Comparison of ENCODE assay signal across 8 cellular contexts in genomic region chr7:76318488-76319353, GRCh38. TPM values are rescaled to one million over a fixed set of nuclear protein-coding genes. Genes with fewer than 3 reads are reported as not detected.
A peak's percentile ranks its signal among the peaks of the same experiment; 100 is the strongest.
DNase-seq lines count a peak whose midpoint lies in the region; ATAC-seq, FAIRE-seq and TF ChIP-seq lines count a peak whose summit lies in the region.

No MANE protein-coding gene starts in this region.

- no peaks in the 10 kb centered on the region for H3K27me3 ChIP-seq in WERI-Rb-1 (ENCODE audit: insufficient read depth, low read depth, severe bottlenecking)

- peak overlapping the region; percentile 70 to 86 for H3K9ac ChIP-seq in kidney (ENCODE audit: low read length in 2 of 2)

- FAIRE-seq in kidney (lab: Jason Lieb, UNC): no peak

- H3K4me3 ChIP-seq in WERI-Rb-1 (ENCODE audit: low read depth, low read length) (peak overlapping the region; percentile 59), cardiac fibroblast (replicated peaks in 1 of 2; ENCODE audit: low read depth in 2 of 2, low read length in 2 of 2) (peak overlapping the region; percentile 82 to 90), kidney (ENCODE audit: low read length in 2 of 2) (peak overlapping the region; percentile 76 to 78)

- intact Hi-C loops in kidney (cut with DNase I): loop anchor here (10.0 kb wide), 1 partner anchor 144 kb away; no protein-coding TSS in a partner anchor

- no peaks in the 10 kb centered on the region for H3K9me3 ChIP-seq in WERI-Rb-1 (ENCODE audit: severe bottlenecking)
- H3K9me3 ChIP-seq in kidney (ENCODE audit: control insufficient read depth in 1 of 2, low read length in 2 of 2): no peaks in the 10 kb centered on the region

- H3K27ac ChIP-seq in WERI-Rb-1 (peak overlapping the region; percentile 81), kidney (ENCODE audit: low read depth in 2 of 2, low read length in 2 of 2) (peak overlapping the region; percentile 92 to 97)

- H3K4me1 ChIP-seq in kidney (ENCODE audit: control insufficient read depth in 1 of 2, insufficient read depth in 1 of 2, low read depth in 1 of 2, low read length in 2 of 2): peaks cover 7 to 12% of the 10 kb centered on the region in 2 donors

- DNase-seq in ACHN (peak; percentile 94), NCI-H2107 (lab: John Stamatoyannopoulos, UW) (peak; percentile 33), WERI-Rb-1 (peak; percentile 77), cardiac fibroblast (ENCODE audit: low read depth in 2 of 2) (peak; percentile 90 to 92), kidney (no peak)
- DNase-seq in stimulated activated CD4-positive, alpha-beta T cell treated with anti-CD3 and anti-CD28 coated beads, Interleukin-1b, Interleukin-23, amount 100 ng/mL, for 48 hours: peak; percentile 74

- H3K36me3 ChIP-seq in WERI-Rb-1: peaks cover 2% of the 10 kb centered on the region; the same call in 1 of the 2 replicates
- no peaks in the 10 kb centered on the region for H3K36me3 ChIP-seq in kidney (ENCODE audit: control insufficient read depth in 1 of 2, insufficient read depth in 2 of 2, low read length in 2 of 2)

- peak; percentile 32; the same call in 1 of the 2 replicates for TF ChIP-seq CTCF in WERI-Rb-1 (IDR thresholded peaks at IDR 0.05; ENCODE audit: low read depth, low read length)
- peak; percentile 36 for TF ChIP-seq CTCF in cardiac fibroblast (IDR thresholded peaks at IDR 0.05; ENCODE audit: low read depth, low read length)
- peak; percentile 24 for TF ChIP-seq CTCF in kidney (IDR thresholded peaks at IDR 0.05; ENCODE audit: borderline replicate concordance, extremely low read depth, insufficient read depth)

- in situ Hi-C loops in ACHN (cut with HindIII; ENCODE audit: low pct_ligation_motif_present, low pct_unique_long_range_greater_than_20kb, low sequenced_read_pairs): no loop called here

- ATAC-seq in GM18508 (IDR thresholded peaks at IDR 0.05; ENCODE audit: insufficient read depth, unreplicated experiment): peak; percentile 37
- peak; percentile 30 for ATAC-seq in HG02970 (IDR thresholded peaks at IDR 0.05; ENCODE audit: low FRiP score, unreplicated experiment)

RNA-seq across cellular contexts. Expression of gene HSPB1, which starts 16.2 kb away (rescaled TPM):
- total RNA-seq in kidney: 1,012 TPM
- 1,561 TPM for polyA plus RNA-seq in kidney (ENCODE audit: insufficient read depth, low read depth, low replicate concordance)

RNA-seq across cellular contexts. Expression of gene YWHAG, which starts 40.1 kb away (rescaled TPM):
- 94.2 TPM for total RNA-seq in kidney
- 45.4 TPM for polyA plus RNA-seq in kidney (ENCODE audit: insufficient read depth, low read depth, low replicate concordance)
